In the genomic region with DNA sequence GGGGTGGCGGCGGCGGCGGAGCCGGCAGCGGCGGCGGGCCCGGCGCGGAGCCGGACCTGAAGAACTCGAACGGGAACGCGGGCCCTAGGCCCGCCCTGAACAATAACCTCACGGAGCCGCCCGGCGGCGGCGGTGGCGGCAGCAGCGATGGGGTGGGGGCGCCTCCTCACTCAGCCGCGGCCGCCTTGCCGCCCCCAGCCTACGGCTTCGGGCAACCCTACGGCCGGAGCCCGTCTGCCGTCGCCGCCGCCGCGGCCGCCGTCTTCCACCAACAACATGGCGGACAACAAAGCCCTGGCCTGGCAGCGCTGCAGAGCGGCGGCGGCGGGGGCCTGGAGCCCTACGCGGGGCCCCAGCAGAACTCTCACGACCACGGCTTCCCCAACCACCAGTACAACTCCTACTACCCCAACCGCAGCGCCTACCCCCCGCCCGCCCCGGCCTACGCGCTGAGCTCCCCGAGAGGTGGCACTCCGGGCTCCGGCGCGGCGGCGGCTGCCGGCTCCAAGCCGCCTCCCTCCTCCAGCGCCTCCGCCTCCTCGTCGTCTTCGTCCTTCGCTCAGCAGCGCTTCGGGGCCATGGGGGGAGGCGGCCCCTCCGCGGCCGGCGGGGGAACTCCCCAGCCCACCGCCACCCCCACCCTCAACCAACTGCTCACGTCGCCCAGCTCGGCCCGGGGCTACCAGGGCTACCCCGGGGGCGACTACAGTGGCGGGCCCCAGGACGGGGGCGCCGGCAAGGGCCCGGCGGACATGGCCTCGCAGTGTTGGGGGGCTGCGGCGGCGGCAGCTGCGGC, we compare ENCODE assay signal across 8 cellular contexts. TPM values are rescaled to one million over a fixed set of nuclear protein-coding genes. Genes with fewer than 3 reads are reported as not detected.
DNase-seq lines count a peak whose midpoint lies in the region; ATAC-seq, FAIRE-seq and TF ChIP-seq lines count a peak whose summit lies in the region.

No MANE protein-coding gene starts in this region.

- H3K36me3 ChIP-seq in astrocyte (ENCODE audit: insufficient read depth, low read length) (no peaks in the 10 kb centered on the region), kidney epithelial cell (ENCODE audit: control insufficient read depth, insufficient read depth, low read length) (no peaks in the 10 kb centered on the region)

- FAIRE-seq in astrocyte (lab: Jason Lieb, UNC): no peak

- H3K4me1 Mint-ChIP-seq in T-helper 1 cell treated with Interleukin-12 subunit alpha and Interleukin-12 subunit beta and Interleukin-4 antibody, amounts not matched to agents 30 μg/mL and 1 μg/mL, for 36 hours (ENCODE audit: low read depth): peaks cover 26% of the 10 kb centered on the region
- H3K4me1 Mint-ChIP-seq in astrocyte (ENCODE audit: low read depth, unreplicated experiment): peaks cover 7% of the 10 kb centered on the region

- peak overlapping the region; percentile 86 for H3K9ac ChIP-seq in astrocyte (ENCODE audit: low read length)

- ATAC-seq in GM21786 (IDR thresholded peaks at IDR 0.05; ENCODE audit: unreplicated experiment): no peak

- no peaks in the 10 kb centered on the region for H3K36me3 Mint-ChIP-seq in T-helper 1 cell treated with Interleukin-12 subunit alpha and Interleukin-12 subunit beta and Interleukin-4 antibody, amounts not matched to agents 30 μg/mL and 1 μg/mL, for 36 hours (ENCODE audit: low read depth)
- H3K36me3 Mint-ChIP-seq in astrocyte (ENCODE audit: low read depth, unreplicated experiment): no peaks in the 10 kb centered on the region

- no peaks in the 10 kb centered on the region for H3K27me3 Mint-ChIP-seq in T-helper 1 cell treated with Interleukin-12 subunit alpha and Interleukin-12 subunit beta and Interleukin-4 antibody, amounts not matched to agents 30 μg/mL and 1 μg/mL, for 36 hours (ENCODE audit: low read depth)
- H3K27me3 Mint-ChIP-seq in astrocyte (ENCODE audit: low read depth, unreplicated experiment): no peaks in the 10 kb centered on the region

- DNase-seq in GM19238 (ENCODE audit: insufficient read length, low spot score) (peak; percentile 27), astrocyte (ENCODE audit: low read depth) (no peak), kidney epithelial cell (ENCODE audit: low read depth) (no peak), NCI-H1930 (lab: John Stamatoyannopoulos, UW) (no peak), mesenteric fat pad (ENCODE audit: low spot score) (no peak)
- DNase-seq in stimulated activated CD4-positive, alpha-beta T cell treated with anti-CD3 and anti-CD28 coated beads, Interleukin-1b, Interleukin-23, amount 100 ng/mL, for 4 hours (ENCODE audit: low read depth in 2 of 2): peak; percentile 63 to 72

- peaks cover 41% of the 10 kb centered on the region for H4K20me1 ChIP-seq in astrocyte (ENCODE audit: insufficient read depth, low read length)

- H3K9me3 Mint-ChIP-seq in T-helper 1 cell treated with Interleukin-12 subunit alpha and Interleukin-12 subunit beta and Interleukin-4 antibody, amounts not matched to agents 30 μg/mL and 1 μg/mL, for 36 hours: no peaks in the 10 kb centered on the region
- no peaks in the 10 kb centered on the region for H3K9me3 Mint-ChIP-seq in astrocyte (ENCODE audit: unreplicated experiment)

- H3K4me3 ChIP-seq in astrocyte (ENCODE audit: insufficient read depth, low read depth, low read length): peak overlapping the region; percentile 74
- H3K4me3 ChIP-seq in kidney epithelial cell (ENCODE audit: low read depth, low read length): peak overlapping the region; percentile 77

- no peaks in the 10 kb centered on the region for H3K9me3 ChIP-seq in astrocyte (ENCODE audit: insufficient read depth, low read depth, low read length)

- H3K27ac Mint-ChIP-seq in T-helper 1 cell treated with Interleukin-12 subunit alpha and Interleukin-12 subunit beta and Interleukin-4 antibody, amounts not matched to agents 30 μg/mL and 1 μg/mL, for 36 hours: no peak overlapping the region
- no peak overlapping the region for H3K27ac Mint-ChIP-seq in astrocyte (ENCODE audit: unreplicated experiment)

- peak overlapping the region; percentile 91 for H3K4me2 ChIP-seq in astrocyte (ENCODE audit: low read length)

- peaks cover 60% of the 10 kb centered on the region for H3K79me2 ChIP-seq in astrocyte (ENCODE audit: insufficient read depth, low read length)

- H3K27ac ChIP-seq in astrocyte (ENCODE audit: low read depth, low read length): peak overlapping the region; percentile 79

- H3K27me3 ChIP-seq in astrocyte (ENCODE audit: insufficient read depth, low read length): no peaks in the 10 kb centered on the region
- H3K27me3 ChIP-seq in kidney epithelial cell (ENCODE audit: control insufficient read depth, insufficient read depth, low read length): no peaks in the 10 kb centered on the region

- H3K4me3 Mint-ChIP-seq in T-helper 1 cell treated with Interleukin-12 subunit alpha and Interleukin-12 subunit beta and Interleukin-4 antibody, amounts not matched to agents 30 μg/mL and 1 μg/mL, for 36 hours: peak overlapping the region; percentile 45
- no peak overlapping the region for H3K4me3 Mint-ChIP-seq in astrocyte (ENCODE audit: unreplicated experiment)

- TF ChIP-seq CTCF in astrocyte (IDR thresholded peaks at IDR 0.05; ENCODE audit: insufficient read depth, low read depth, low read length) (no peak), kidney epithelial cell (IDR thresholded peaks at IDR 0.05; ENCODE audit: insufficient read depth, low read length, poor library complexity, severe bottlenecking) (no peak)

- H3K4me1 ChIP-seq in astrocyte (ENCODE audit: insufficient read depth, low read length): peaks cover 60% of the 10 kb centered on the region

- H2AFZ ChIP-seq in astrocyte (ENCODE audit: low read depth, low read length): no peak overlapping the region

RNA-seq across cellular contexts. Expression of a gene that starts 1.0 kb away (rescaled TPM):
- total RNA-seq in astrocyte: 72.3 and 85.1 TPM in 2 replicates
- total RNA-seq in kidney epithelial cell: 43.7 and 63.1 TPM in 2 replicates
- 64.2 TPM for total RNA-seq in mesenteric fat pad

Comparison
In these comparisons a context has a peak if more than half of its experiments do, and no peak if none do; other contexts are left out.
1. DNase-seq: peak in GM19238 (single experiment) and stimulated activated CD4-positive, alpha-beta T cell treated with anti-CD3 and anti-CD28 coated beads, Interleukin-1b, Interleukin-23, amount 100 ng/mL, for 4 hours (2 of 2); none in astrocyte (single experiment), kidney epithelial cell (single experiment), NCI-H1930 (0 of 2) and mesenteric fat pad (single experiment).